ENCODE assay signal across 11 cellular contexts in the genomic region with DNA sequence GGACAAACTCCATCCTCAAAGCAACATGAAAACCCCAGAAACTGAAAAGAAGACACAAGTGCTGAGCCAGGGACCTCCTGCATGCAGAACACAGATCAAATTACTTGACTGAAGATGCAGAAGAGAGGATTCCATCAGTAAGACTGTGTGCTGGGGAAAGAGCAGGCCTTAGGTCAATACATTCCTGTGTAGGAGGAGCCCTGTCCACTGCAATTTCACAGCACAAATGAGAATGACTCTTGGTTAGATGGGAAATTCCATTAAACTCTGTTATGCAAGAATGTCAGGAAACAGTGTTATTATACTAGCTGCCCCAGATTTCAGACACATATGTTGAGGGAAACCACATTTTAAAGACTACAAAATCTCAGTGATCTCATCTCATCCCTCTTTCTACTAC. TPM values are rescaled to one million over a fixed set of nuclear protein-coding genes. Genes with fewer than 3 reads are reported as not detected.
A peak's percentile ranks its signal among the peaks of the same experiment; 100 is the strongest.
DNase-seq lines count a peak whose midpoint lies in the region; ATAC-seq, FAIRE-seq and TF ChIP-seq lines count a peak whose summit lies in the region.
"Had no signal": no experiment of that assay in that cellular context is flagged by ENCODE, and none has a peak within 500 bp of the region (broad histone marks: within the 10 kb centered on the region; RNA-seq: fewer than 3 reads in every experiment).

No MANE protein-coding gene starts in this region.

- H4K5ac ChIP-seq in IMR-90 (ENCODE audit: low read depth, low read length): no peak overlapping the region
- no peak overlapping the region for H4K5ac ChIP-seq in H1 (ENCODE audit: insufficient read length, low read depth, low read length)

- peak overlapping the region; percentile 58; the same call in 1 of the 2 replicates for H3K4ac ChIP-seq in IMR-90 (ENCODE audit: low read depth, low read length)
- H3K4ac ChIP-seq in H1 (replicated peaks; ENCODE audit: insufficient read length, low read depth, low read length): no peak overlapping the region

- H2BK15ac ChIP-seq in IMR-90 (ENCODE audit: low read depth, low read length): no peak overlapping the region; the same call in 2 of the 3 replicates
- H2BK15ac ChIP-seq in H1 (ENCODE audit: low read length): 0 out of 2 replicates have a peak overlapping the region, but pooled peaks have one; percentile 23

- dilution Hi-C loops in IMR-90 (cut with HindIII; ENCODE audit: low sequenced_read_pairs, unreplicated experiment): no loop called here

- H2AK5ac ChIP-seq in IMR-90 (ENCODE audit: low read depth, low read length) (no peak overlapping the region), H1 (ENCODE audit: low read depth, low read length) (no peak overlapping the region)

- H3K4me1 ChIP-seq in IMR-90 (ENCODE audit: control insufficient read depth, insufficient read depth, low read length) (peaks cover 3% of the 10 kb centered on the region), H1 (replicated peaks in 1 of 4; ENCODE audit: control insufficient read depth in 3 of 4, insufficient read depth in 4 of 4, low read length in 3 of 4) (peaks cover 6 to 11% (median 10%) of the 10 kb centered on the region in 4 experiments; a peak in 6 of 7 replicates)
- H3K4me1 ChIP-seq: BE2C, Peyer's patch had no signal

- H3K27me3 ChIP-seq in IMR-90 (ENCODE audit: control insufficient read depth, insufficient read depth, low read length) (no peaks in the 10 kb centered on the region), H1 (replicated peaks in 1 of 4; ENCODE audit: control insufficient read depth in 3 of 4, extremely low read depth in 1 of 4, insufficient read depth in 3 of 4, low read length in 3 of 4) (no peaks in the 10 kb centered on the region)
- H3K27me3 ChIP-seq: Peyer's patch had no signal

- H3K18ac ChIP-seq in IMR-90 (ENCODE audit: low read depth, low read length): peak overlapping the region; percentile 37; the same call in 1 of the 2 replicates
- H3K18ac ChIP-seq in H1 (ENCODE audit: extremely low read depth, low read length): no peak overlapping the region

- H3K9ac ChIP-seq in IMR-90 (ENCODE audit: low read depth, low read length): no peak overlapping the region
- H3K9ac ChIP-seq in H1 (replicated peaks in 1 of 4; ENCODE audit: extremely low read depth in 1 of 4, low read depth in 3 of 4, low read length in 3 of 4): no peak overlapping the region

- H2AK9ac ChIP-seq in IMR-90 (replicated peaks; ENCODE audit: low read depth, low read length, poor library complexity): no peak overlapping the region

- peak overlapping the region; percentile 94 for H2BK5ac ChIP-seq in IMR-90 (ENCODE audit: low read depth, low read length, poor library complexity, severe bottlenecking)
- H2BK5ac ChIP-seq in H1 (ENCODE audit: low read depth, low read length): peak overlapping the region; percentile 54; the same call in 1 of the 2 replicates

- no peak for TF ChIP-seq CTCF in IMR-90 (conservative IDR thresholded peaks at IDR 0.05; ENCODE audit: low read depth, low read length)
- no peak for TF ChIP-seq CTCF in H1 (IDR thresholded peaks at IDR 0.05; ENCODE audit: control extremely low read depth in 1 of 3, insufficient read depth in 1 of 3, low read depth in 1 of 3, low read length in 3 of 3)

- DNase-seq in A172 (ENCODE audit: low spot score) (peak; percentile 87), IMR-90 (peak; percentile 99), H1 (ENCODE audit: low read depth in 1 of 2, low spot score in 2 of 2) (no peak), lung microvascular endothelial cell (ENCODE audit: low read depth in 2 of 2) (peak; percentile 61 to 87), HUDEP-2 (lab: John Stamatoyannopoulos, UW; ENCODE audit: unreplicated experiment in 76 of 76) (no peak)
- no peak for DNase-seq in effector CD4-positive, alpha-beta T cell
- DNase-seq: activated T-cell treated with anti-CD3 and anti-CD28 coated beads, Interleukin-2, amount 50 U/mL, for 1 hour; BE2C; Peyer's patch had no signal

- H3K4me3 ChIP-seq in IMR-90 (ENCODE audit: insufficient read depth, low read depth, low read length): no peak overlapping the region
- no peak overlapping the region for H3K4me3 ChIP-seq in H1 (ENCODE audit: extremely low read depth in 1 of 4, insufficient read depth in 2 of 4, low read depth in 3 of 4, low read length in 4 of 4)
- H3K4me3 ChIP-seq: Peyer's patch had no signal

- no peaks in the 10 kb centered on the region for H3K79me2 ChIP-seq in H1 (ENCODE audit: control insufficient read depth in 1 of 2, insufficient read depth in 2 of 2, low read length in 2 of 2)

- TF ChIP-seq POLR2A in IMR-90 (IDR thresholded peaks at IDR 0.05; ENCODE audit: low read depth, low read length) (no peak), H1 (IDR thresholded peaks at IDR 0.05; ENCODE audit: control extremely low read depth in 1 of 2, low read depth in 2 of 2, low read length in 2 of 2) (no peak)

- H3K27ac ChIP-seq in IMR-90 (ENCODE audit: insufficient read depth, low read length) (peak overlapping the region; percentile 17; the same call in 1 of the 2 replicates), H1 (ENCODE audit: low read depth, low read length) (no peak overlapping the region)
- H3K27ac ChIP-seq: Peyer's patch had no signal

- H3K23ac ChIP-seq in IMR-90 (ENCODE audit: low read depth, low read length): no peak overlapping the region
- H3K23ac ChIP-seq in H1 (ENCODE audit: insufficient read length): no peak overlapping the region

- H3K14ac ChIP-seq in IMR-90 (replicated peaks; ENCODE audit: low read depth, low read length) (no peak overlapping the region), H1 (ENCODE audit: insufficient read length) (no peak overlapping the region)

- no peak overlapping the region for H2AFZ ChIP-seq in IMR-90 (replicated peaks; ENCODE audit: low read length, poor library complexity)
- no peak overlapping the region for H2AFZ ChIP-seq in H1 (ENCODE audit: low read length)

- CTCF ChIA-PET in IMR-90 (lab: Yijun Ruan, JAX): no interaction called here
- CTCF ChIA-PET in H1 (lab: Charles Lee; ENCODE audit: partially characterized antibody): interaction anchor here (0.8 to 1.4 kb wide), 4 partner anchors 9 to 82 kb away, joined by 3 to 4 read pairs (median 4); no protein-coding TSS in a partner anchor

- peak; percentile 95 for ATAC-seq in IMR-90 (ENCODE audit: low read depth)
- no peak for ATAC-seq in HG03469 (IDR thresholded peaks at IDR 0.05; ENCODE audit: unreplicated experiment)
- ATAC-seq in HG02938 (IDR thresholded peaks at IDR 0.05; ENCODE audit: unreplicated experiment): no peak

- peaks cover 0 to 3% of the 10 kb centered on the region in 2 experiments; a peak in 1 of 4 replicates for H3K79me1 ChIP-seq in IMR-90 (ENCODE audit: low read depth in 1 of 2, low read length in 2 of 2)
- no peaks in the 10 kb centered on the region for H3K79me1 ChIP-seq in H1 (ENCODE audit: low read depth, low read length)

- H3K4me2 ChIP-seq in IMR-90 (ENCODE audit: low read depth, low read length) (peak overlapping the region; percentile 38; the same call in 1 of the 2 replicates), H1 (ENCODE audit: insufficient read depth in 1 of 2, low read depth in 2 of 2, low read length in 2 of 2) (peak overlapping the region; percentile 17 to 29; a peak in 2 of 4 replicates)

- H4K20me1 ChIP-seq in IMR-90 (ENCODE audit: insufficient read depth, low read length) (no peaks in the 10 kb centered on the region), H1 (replicated peaks in 1 of 2; ENCODE audit: control insufficient read depth in 1 of 2, insufficient read depth in 2 of 2, low read length in 2 of 2) (no peaks in the 10 kb centered on the region)

- peak; percentile 93 for FAIRE-seq in H1 (lab: Jason Lieb, UNC)

- intact Hi-C loops in IMR-90 (cut with micrococcal nuclease): loop anchor here (1.0 kb wide), 1 partner anchor 49 kb away; the partner anchor contains the start of gene FSTL1

- no peak overlapping the region for H4K91ac ChIP-seq in IMR-90 (ENCODE audit: insufficient read depth, low read depth, low read length)
- H4K91ac ChIP-seq in H1 (replicated peaks; ENCODE audit: insufficient read length, low read length): no peak overlapping the region

- TF ChIP-seq RAD21 in IMR-90 (IDR thresholded peaks at IDR 0.05; ENCODE audit: low read length): peak; percentile 17; the same call in 1 of the 2 replicates
- no peak for TF ChIP-seq RAD21 in H1 (IDR thresholded peaks at IDR 0.05 in 1 of 2, conservative IDR thresholded peaks at IDR 0.05 in 1 of 2; ENCODE audit: low read depth in 2 of 2, low read length in 2 of 2)

- H3K36me3 ChIP-seq in IMR-90 (ENCODE audit: control insufficient read depth, insufficient read depth, low read length) (no peaks in the 10 kb centered on the region), H1 (ENCODE audit: control insufficient read depth in 2 of 4, insufficient read depth in 4 of 4, low read length in 3 of 4) (no peaks in the 10 kb centered on the region)
- H3K36me3 ChIP-seq: BE2C, Peyer's patch had no signal

- H4K8ac ChIP-seq in IMR-90 (ENCODE audit: low read depth in 2 of 2, low read length in 2 of 2): peak overlapping the region in 1 of 2 experiments; percentile 31; a peak in 1 of 4 replicates
- H4K8ac ChIP-seq in H1 (ENCODE audit: extremely low read depth, insufficient read depth, low read length): no peak overlapping the region

- H3K9me1 ChIP-seq in IMR-90 (ENCODE audit: insufficient read depth, low read length): no peaks in the 10 kb centered on the region

- peak overlapping the region; percentile 28; the same call in 1 of the 2 replicates for H3K56ac ChIP-seq in IMR-90 (ENCODE audit: extremely low read depth, insufficient read depth, low read length)
- H3K56ac ChIP-seq in H1 (replicated peaks; ENCODE audit: insufficient read length, low read depth, low read length): no peak overlapping the region

- H2BK120ac ChIP-seq in IMR-90 (ENCODE audit: low read depth, low read length): peak overlapping the region; percentile 56
- H2BK120ac ChIP-seq in H1 (replicated peaks; ENCODE audit: low read depth, low read length): no peak overlapping the region

- in situ Hi-C loops in IMR-90 (cut with MboI; ENCODE audit: low sequenced_read_pairs): no loop called here

- POLR2A ChIA-PET in IMR-90 (lab: Charles Lee; ENCODE audit: unreplicated experiment) (no interaction called here), H1 (lab: Charles Lee; ENCODE audit: partially characterized antibody) (no interaction called here)

- TF ChIP-seq EP300 in H1 (IDR thresholded peaks at IDR 0.05; ENCODE audit: borderline replicate concordance in 1 of 2, low read depth in 2 of 2, low read length in 2 of 2): no peak

- H2BK20ac ChIP-seq in IMR-90 (ENCODE audit: low read depth, low read length) (peak overlapping the region; percentile 64; the same call in 1 of the 2 replicates), H1 (ENCODE audit: low read length) (no peak overlapping the region)

- peaks cover 9% of the 10 kb centered on the region for H3K9me3 ChIP-seq in IMR-90 (ENCODE audit: control insufficient read depth, insufficient read depth, low read length)
- no peaks in the 10 kb centered on the region for H3K9me3 ChIP-seq in H1 (ENCODE audit: insufficient read depth in 2 of 2, low read depth in 1 of 2, low read length in 1 of 2)

- no peak overlapping the region for H2BK12ac ChIP-seq in H1 (ENCODE audit: low read depth, low read length)

- no TSS peak for BruUV-seq in IMR-90 (replicated peaks; lab: Mats Ljungman, UMichigan)

- H3K23me2 ChIP-seq in H1 (ENCODE audit: low read depth, low read length): no peaks in the 10 kb centered on the region; the same call in 1 of the 2 replicates

RNA-seq across cellular contexts. Expression of gene FSTL1, which starts 48.2 kb away (rescaled TPM):
- 812 and 991 TPM in 2 replicates for total RNA-seq in A172 (2014; rRNA removed; shearing (Covaris generic))
- total RNA-seq in IMR-90 (2012; rRNA removed) (1,097 and 1,642 TPM in 2 replicates), lung microvascular endothelial cell (38.3 and 88.0 TPM in 2 replicates)
- polyA plus RNA-seq in IMR-90 (2012; rRNA removed) (864 and 916 TPM in 2 replicates), H1 (2011; rRNA removed) (158 and 168 TPM in 2 replicates)
- polyA plus RNA-seq in IMR-90 (2012; cell fraction: cytosol; rRNA removed): 367 and 446 TPM in 2 replicates
- polyA plus RNA-seq in IMR-90 (2012; cell fraction: nucleus; rRNA removed; ENCODE audit: low replicate concordance): 302 and 555 TPM in 2 replicates
- total RNA-seq in H1 (2021; fragmentation: NEBNext Ultra II Directional; extraction: Animal tissue kit (Norgen Biotek cat#: 25700)): 502 and 516 TPM in 2 replicates
- polyA plus RNA-seq in H1 (2011; cell fraction: cytosol; rRNA removed): 238 TPM
- 366 TPM for polyA plus RNA-seq in H1 (2011; cell fraction: nucleus; rRNA removed)
- 322 to 479 TPM (median 419 TPM) in 4 replicates for polyA plus RNA-seq in H1 (2012, experiment 1 of 2)
- polyA plus RNA-seq in H1 (2012, experiment 2 of 2): 22.7 TPM
- 296 TPM for polyA plus RNA-seq in H1 (2013, experiment 1 of 2)
- polyA plus RNA-seq in H1 (2013, experiment 2 of 2): 334 TPM
- 543 and 781 TPM in 2 replicates for polyA minus RNA-seq in H1 (2011; rRNA and poly(A)+ RNA removed)
- 248 TPM for polyA minus RNA-seq in H1 (2011; cell fraction: cytosol; rRNA and poly(A)+ RNA removed)
- polyA minus RNA-seq in H1 (2011; cell fraction: nucleus; rRNA and poly(A)+ RNA removed): 164 TPM

Comparison
In these comparisons a context has a peak if more than half of its experiments do, and no peak if none do; other contexts are left out.
1. DNase-seq: peak in A172 (single experiment), IMR-90 (single experiment) and lung microvascular endothelial cell (2 of 2); none in H1 (0 of 2), effector CD4-positive, alpha-beta T cell (single experiment) and HUDEP-2 (0 of 76).